In genomic region chr4:168981460-168981859, GRCh38 we compare ENCODE assay signal across 3 cellular contexts.
A peak's percentile ranks its signal among the peaks of the same experiment; 100 is the strongest.
TF ChIP-seq lines count a peak whose summit lies in the region.

No MANE protein-coding gene starts in this region.

TF ChIP-seq in SK-N-SH, 30 proteins besides CTCF, POLR2A, EP300 and RAD21:
- TF ChIP-seq FOSL2 (IDR thresholded peaks at IDR 0.05; ENCODE audit: borderline replicate concordance, low read depth) (0 out of 2 replicates have a peak, but pooled peaks have one; percentile 15), SMC3 (IDR thresholded peaks at IDR 0.05; ENCODE audit: low read depth, low read length) (no peak)

TF ChIP-seq in SK-N-SH treated with all-trans-retinoic acid at 6 μM for 48 hours, 23 proteins besides CTCF, POLR2A, EP300 and RAD21 (continued from another document):
- TF ChIP-seq TCF4 (CRISPR knock-in tag; IDR thresholded peaks at IDR 0.05; ENCODE audit: borderline replicate concordance) (no peak), TSHZ2 (CRISPR knock-in tag; IDR thresholded peaks at IDR 0.05) (no peak), OSR1 (CRISPR knock-in tag; IDR thresholded peaks at IDR 0.05) (no peak), POU6F1 (CRISPR knock-in tag; IDR thresholded peaks at IDR 0.05; ENCODE audit: borderline replicate concordance, low read depth) (no peak), ZFP3 (CRISPR knock-in tag; IDR thresholded peaks at IDR 0.05) (no peak), ZC3H10 (CRISPR knock-in tag; IDR thresholded peaks at IDR 0.05) (no peak), CREB5 (CRISPR knock-in tag; IDR thresholded peaks at IDR 0.05; ENCODE audit: low read depth) (no peak), GLIS3 (CRISPR knock-in tag; IDR thresholded peaks at IDR 0.05) (no peak), ZNF565 (CRISPR knock-in tag; conservative IDR thresholded peaks at IDR 0.05; ENCODE audit: low read depth) (no peak), BACH2 (CRISPR knock-in tag; IDR thresholded peaks at IDR 0.05; ENCODE audit: borderline replicate concordance) (no peak), ARNTL (CRISPR knock-in tag; IDR thresholded peaks at IDR 0.05; ENCODE audit: borderline replicate concordance, low read depth) (no peak), PPARA (CRISPR knock-in tag; IDR thresholded peaks at IDR 0.05; ENCODE audit: borderline replicate concordance) (no peak), ZFP30 (CRISPR knock-in tag; IDR thresholded peaks at IDR 0.05) (no peak), ZNF70 (CRISPR knock-in tag; IDR thresholded peaks at IDR 0.05) (no peak), TOX (CRISPR knock-in tag; IDR thresholded peaks at IDR 0.05; ENCODE audit: borderline replicate concordance) (no peak), ZNF8 (CRISPR knock-in tag; IDR thresholded peaks at IDR 0.05) (no peak), CSDC2 (CRISPR knock-in tag; IDR thresholded peaks at IDR 0.05) (no peak), ESRRG (CRISPR knock-in tag; IDR thresholded peaks at IDR 0.05) (no peak)

TF ChIP-seq in GM12878, 131 proteins besides CTCF, POLR2A, EP300 and RAD21 (continued from another document):
- TF ChIP-seq GATAD2B (conservative IDR thresholded peaks at IDR 0.05; ENCODE audit: low read depth), result no peak
- TF ChIP-seq MYB (IDR thresholded peaks at IDR 0.05; ENCODE audit: borderline replicate concordance, low read depth, low read length), result no peak
- TF ChIP-seq PAX8 (IDR thresholded peaks at IDR 0.05), result no peak
- TF ChIP-seq MTA2 (IDR thresholded peaks at IDR 0.05; ENCODE audit: low read depth), result no peak
- TF ChIP-seq BCL11A (IDR thresholded peaks at IDR 0.05; ENCODE audit: low read depth, low read length), result no peak
- TF ChIP-seq CHD1 (IDR thresholded peaks at IDR 0.05; ENCODE audit: low read depth, low read length), result no peak
- TF ChIP-seq STAT1 (conservative IDR thresholded peaks at IDR 0.05), result no peak
- no peak for TF ChIP-seq MEF2B (IDR thresholded peaks at IDR 0.05; ENCODE audit: partially characterized antibody, poor library complexity, severe bottlenecking)
- TF ChIP-seq TAF1 (IDR thresholded peaks at IDR 0.05; ENCODE audit: borderline replicate concordance, low read depth, low read length), result no peak
- no peak for TF ChIP-seq CBX5 (IDR thresholded peaks at IDR 0.05; ENCODE audit: low read depth)
- no peak for TF ChIP-seq ATF3 (IDR thresholded peaks at IDR 0.05; ENCODE audit: borderline replicate concordance, extremely low read depth, low read depth, low read length)
- TF ChIP-seq BCLAF1 (IDR thresholded peaks at IDR 0.05), result no peak
- TF ChIP-seq PKNOX1 (IDR thresholded peaks at IDR 0.05), result no peak
- TF ChIP-seq SMC3 (IDR thresholded peaks at IDR 0.05; ENCODE audit: borderline replicate concordance, low read length), result no peak
- TF ChIP-seq ASH2L (IDR thresholded peaks at IDR 0.05; ENCODE audit: borderline replicate concordance, low read depth), result no peak
- TF ChIP-seq NFYA (IDR thresholded peaks at IDR 0.05; ENCODE audit: borderline replicate concordance, low read depth, low read length), result no peak
- no peak for TF ChIP-seq RBBP5 (conservative IDR thresholded peaks at IDR 0.05)
TF ChIP-seq in GM12878: peak in this region for 0.
